24 cellular contexts compared by ENCODE assay signal in genomic region chr3:73669268-73669667, GRCh38. TPM values are rescaled to one million over a fixed set of nuclear protein-coding genes. Genes with fewer than 3 reads are reported as not detected.
DNase-seq lines count a peak whose midpoint lies in the region; ATAC-seq, FAIRE-seq and TF ChIP-seq lines count a peak whose summit lies in the region.
"Had no signal": no experiment of that assay in that cellular context is flagged by ENCODE, and none has a peak within 500 bp of the region (broad histone marks: within the 10 kb centered on the region; RNA-seq: fewer than 3 reads in every experiment).

No MANE protein-coding gene starts in this region.

- TF ChIP-seq POLR2A in uterus (IDR thresholded peaks at IDR 0.05): no peak

- no peak overlapping the region for H3K4me3 ChIP-seq in HFF-Myc (replicated peaks; ENCODE audit: low read depth, low read length)
- no peak overlapping the region for H3K4me3 ChIP-seq in astrocyte (ENCODE audit: insufficient read depth, low read depth, low read length)
- no peak overlapping the region for H3K4me3 ChIP-seq in uterus
- H3K4me3 ChIP-seq: adrenal gland, gastrocnemius medialis, lower lobe of right lung, SJSA1 had no signal

- H3K27me3 Mint-ChIP-seq in astrocyte (ENCODE audit: low read depth, unreplicated experiment): no peaks in the 10 kb centered on the region
- peaks cover 2% of the 10 kb centered on the region for H3K27me3 Mint-ChIP-seq in glutamatergic neuron (ENCODE audit: unreplicated experiment)
- H3K27me3 Mint-ChIP-seq: effector memory CD8-positive, alpha-beta T cell had no signal

- FAIRE-seq in astrocyte (lab: Jason Lieb, UNC): peak; percentile 62
- FAIRE-seq: HTR-8/SVneo had no signal

- H3K36me3 Mint-ChIP-seq in astrocyte (ENCODE audit: low read depth, unreplicated experiment): no peaks in the 10 kb centered on the region
- H3K36me3 Mint-ChIP-seq in glutamatergic neuron (ENCODE audit: unreplicated experiment): no peaks in the 10 kb centered on the region
- H3K36me3 Mint-ChIP-seq: CD14-positive monocyte had no signal

- H3K27me3 ChIP-seq in astrocyte (ENCODE audit: insufficient read depth, low read length) (no peaks in the 10 kb centered on the region), uterus (no peaks in the 10 kb centered on the region)
- H3K27me3 ChIP-seq: adrenal gland, gastrocnemius medialis, SJSA1 had no signal

- no peaks in the 10 kb centered on the region for H4K20me1 ChIP-seq in astrocyte (ENCODE audit: insufficient read depth, low read length)

- peaks cover 7% of the 10 kb centered on the region for H3K4me1 Mint-ChIP-seq in astrocyte (ENCODE audit: low read depth, unreplicated experiment)
- peaks cover 3% of the 10 kb centered on the region for H3K4me1 Mint-ChIP-seq in glutamatergic neuron (ENCODE audit: low read depth, unreplicated experiment)
- H3K4me1 Mint-ChIP-seq: activated T-helper 17 cell treated with anti-CD3 and anti-CD28 coated beads, Interleukin-2, amount 50 U/mL, for 72 hours; CD14-positive monocyte had no signal

- peak; percentile 39 for DNase-seq in HFF-Myc (ENCODE audit: extremely low read depth, low read depth)
- DNase-seq in astrocyte (ENCODE audit: low read depth): peak; percentile 32
- peak; percentile 68 for DNase-seq in foreskin melanocyte
- no peak for DNase-seq in uterus
- no peak for DNase-seq in glutamatergic neuron
- DNase-seq: activated CD4-positive, alpha-beta T cell treated with anti-CD3 and anti-CD28 coated beads for 1 hour; cerebellar nuclear complex; DMS79; effector memory CD8-positive, alpha-beta T cell; gastrocnemius medialis; lower lobe of right lung; NCI-H2081; NCI-H526; posterior cingulate gyrus; stimulated activated CD4-positive, alpha-beta T cell treated with anti-CD3 and anti-CD28 coated beads, Interleukin-4, amount 100 ng/mL, for 4 hours; stimulated activated CD8-positive, alpha-beta memory T cell treated with anti-CD3 and anti-CD28 coated beads, Interleukin-4, amount 100 ng/mL, for 48 hours had no signal

- ATAC-seq in HG03175 (IDR thresholded peaks at IDR 0.05; ENCODE audit: unreplicated experiment) (no peak), GM21576 (IDR thresholded peaks at IDR 0.05; ENCODE audit: unreplicated experiment) (no peak)
- ATAC-seq: activated T-helper 17 cell treated with anti-CD3 and anti-CD28 coated beads, Interleukin-2, amount 50 U/mL, for 72 hours; effector memory CD8-positive, alpha-beta T cell; gastrocnemius medialis; lower lobe of right lung had no signal

- no peak overlapping the region for H3K4me2 ChIP-seq in astrocyte (ENCODE audit: low read length)

- H3K79me2 ChIP-seq in astrocyte (ENCODE audit: insufficient read depth, low read length): no peaks in the 10 kb centered on the region

- H3K27ac Mint-ChIP-seq in astrocyte (ENCODE audit: unreplicated experiment) (no peak overlapping the region), glutamatergic neuron (ENCODE audit: unreplicated experiment) (no peak overlapping the region)
- H3K27ac Mint-ChIP-seq: activated T-helper 17 cell treated with anti-CD3 and anti-CD28 coated beads, Interleukin-2, amount 50 U/mL, for 72 hours; CD14-positive monocyte; effector memory CD8-positive, alpha-beta T cell had no signal

- H3K4me3 Mint-ChIP-seq in astrocyte (ENCODE audit: unreplicated experiment) (no peak overlapping the region), glutamatergic neuron (ENCODE audit: unreplicated experiment) (no peak overlapping the region)
- H3K4me3 Mint-ChIP-seq: activated T-helper 17 cell treated with anti-CD3 and anti-CD28 coated beads, Interleukin-2, amount 50 U/mL, for 72 hours; CD14-positive monocyte; effector memory CD8-positive, alpha-beta T cell had no signal

- intact Hi-C loops in uterus (cut with DNase I; ENCODE audit: low total_unique reads): no loop called here

- TF ChIP-seq CTCF in HFF-Myc (IDR thresholded peaks at IDR 0.05; ENCODE audit: low read depth, low read length, missing control alignments) (no peak), astrocyte (IDR thresholded peaks at IDR 0.05; ENCODE audit: insufficient read depth, low read depth, low read length) (no peak), uterus (IDR thresholded peaks at IDR 0.05) (no peak), glutamatergic neuron (IDR thresholded peaks at IDR 0.05; ENCODE audit: partially characterized antibody, unreplicated experiment) (no peak)

- H3K9me3 Mint-ChIP-seq in astrocyte (ENCODE audit: unreplicated experiment): no peaks in the 10 kb centered on the region
- H3K9me3 Mint-ChIP-seq in glutamatergic neuron (ENCODE audit: unreplicated experiment): no peaks in the 10 kb centered on the region

- no peak overlapping the region for H2AFZ ChIP-seq in astrocyte (ENCODE audit: low read depth, low read length)

- H3K36me3 ChIP-seq in astrocyte (ENCODE audit: insufficient read depth, low read length) (no peaks in the 10 kb centered on the region), uterus (no peaks in the 10 kb centered on the region)
- H3K36me3 ChIP-seq: adrenal gland, gastrocnemius medialis, lower lobe of right lung, SJSA1 had no signal

- H3K4me1 ChIP-seq in astrocyte (ENCODE audit: insufficient read depth, low read length) (peaks cover 5% of the 10 kb centered on the region), uterus (no peaks in the 10 kb centered on the region)
- H3K4me1 ChIP-seq: gastrocnemius medialis, lower lobe of right lung, SJSA1 had no signal

- H3K9me3 ChIP-seq in astrocyte (ENCODE audit: insufficient read depth, low read depth, low read length) (no peaks in the 10 kb centered on the region), uterus (no peaks in the 10 kb centered on the region)
- H3K9me3 ChIP-seq: adrenal gland, gastrocnemius medialis, lower lobe of right lung, SJSA1 had no signal

- no peak overlapping the region for H3K9ac ChIP-seq in astrocyte (ENCODE audit: low read length)

- H3K27ac ChIP-seq in astrocyte (ENCODE audit: low read depth, low read length) (no peak overlapping the region), uterus (peak overlapping the region; percentile 5 to 33)
- H3K27ac ChIP-seq: gastrocnemius medialis, lower lobe of right lung, SJSA1 had no signal

RNA-seq across cellular contexts. Expression of gene PDZRN3, which starts 44.5 kb away (rescaled TPM):
- total RNA-seq in astrocyte (19.8 and 25.2 TPM in 2 replicates), uterus (100 to 1,000 TPM in 2 of 4 donors, 10 to 100 TPM in 2; 87.3 to 268 (median 107) TPM), glutamatergic neuron (ENCODE audit: unreplicated experiment) (21.9 TPM)
- total RNA-seq: activated T-helper 17 cell treated with anti-CD3 and anti-CD28 coated beads, Interleukin-2, amount 50 U/mL, for 72 hours; MCF 10A had no signal

Comparison
In these comparisons a context has a peak if more than half of its experiments do, and no peak if none do; other contexts are left out.
1. DNase-seq: peak in HFF-Myc (single experiment), astrocyte (single experiment) and foreskin melanocyte (single experiment); none in uterus (0 of 2) and glutamatergic neuron (single experiment).